ENCODE assay signal across 11 cellular contexts in the genomic region with DNA sequence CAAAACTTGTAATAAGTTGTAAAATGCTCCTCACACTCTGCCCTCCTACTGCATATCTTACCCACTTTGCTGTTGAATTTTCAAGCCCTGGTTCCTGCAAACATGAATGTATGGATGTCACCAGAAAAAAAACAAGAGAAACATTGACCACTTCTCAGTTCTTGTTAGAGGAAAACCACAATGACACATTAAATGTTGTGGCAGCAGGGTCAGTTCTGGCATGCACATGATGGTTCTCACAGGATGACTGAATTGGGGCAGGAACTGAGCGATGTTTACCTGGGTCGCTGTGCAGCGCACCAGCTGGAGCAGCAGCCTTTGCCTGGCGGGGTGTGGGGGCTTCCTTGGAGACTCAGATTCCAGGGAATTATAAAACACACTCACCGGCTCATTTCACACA. TPM values are rescaled to one million over a fixed set of nuclear protein-coding genes. Genes with fewer than 3 reads are reported as not detected.
DNase-seq lines count a peak whose midpoint lies in the region; ATAC-seq and TF ChIP-seq lines count a peak whose summit lies in the region.
"Had no signal": no experiment of that assay in that cellular context is flagged by ENCODE, and none has a peak within 500 bp of the region (broad histone marks: within the 10 kb centered on the region; RNA-seq: fewer than 3 reads in every experiment).

No MANE protein-coding gene starts in this region.

- no peak for TF ChIP-seq CTCF in right atrium auricular region (IDR thresholded peaks at IDR 0.05)

- no peaks in the 10 kb centered on the region for H3K9me3 ChIP-seq in right atrium auricular region

- peak; percentile 60 for DNase-seq in GDM1 (lab: John Stamatoyannopoulos, UW)
- peak; percentile 72 for DNase-seq in H4 (ENCODE audit: low spot score)
- DNase-seq in NOMO-1 treated with dmso at 0.1 percent for 144 hours (lab: John Stamatoyannopoulos, UW; ENCODE audit: unreplicated experiment): peak; percentile 63
- peak; percentile 80 for DNase-seq in glomerular visceral epithelial cell (ENCODE audit: extremely low spot score)
- no peak for DNase-seq in islet precursor cell
- DNase-seq in caudate nucleus (lab: John Stamatoyannopoulos, UW): no peak
- no peak for DNase-seq in right atrium auricular region (ENCODE audit: low spot score)
- DNase-seq: activated naive CD8-positive, alpha-beta T cell treated with anti-CD3 and anti-CD28 coated beads for 36 hours; H9; NCI-H1417 had no signal

- no peak overlapping the region for H3K4me3 ChIP-seq in right atrium auricular region

- no peak overlapping the region for H3K27ac ChIP-seq in caudate nucleus (ENCODE audit: low read depth, low read length)
- H3K27ac ChIP-seq in right atrium auricular region: no peak overlapping the region

- no peak for ATAC-seq in GM18858 (IDR thresholded peaks at IDR 0.05; ENCODE audit: unreplicated experiment)

- H3K27me3 ChIP-seq in right atrium auricular region: no peaks in the 10 kb centered on the region

- no peaks in the 10 kb centered on the region for H3K36me3 ChIP-seq in right atrium auricular region

- no peaks in the 10 kb centered on the region for H3K4me1 ChIP-seq in right atrium auricular region

RNA-seq across cellular contexts. Expression of a gene that starts 14.0 kb away (rescaled TPM):
- 22.4 and 30.9 TPM in 2 replicates for total RNA-seq in H4 (2014; rRNA removed; shearing (Covaris generic))
- total RNA-seq in right atrium auricular region: 10 to 100 TPM in 1 of 2 donors, 1 to 10 TPM in 1; 7.2 to 11.8 TPM

RNA-seq across cellular contexts. Expression of a gene that starts 26.4 kb away (rescaled TPM):
- total RNA-seq in H4 (2014; rRNA removed; shearing (Covaris generic)): 14.4 and 15.5 TPM in 2 replicates
- 1 to 10 TPM; 5.3 to 9.6 TPM for total RNA-seq in right atrium auricular region

Comparison
In these comparisons a context has a peak if more than half of its experiments do, and no peak if none do; other contexts are left out.
1. DNase-seq: peak in GDM1 (single experiment), H4 (single experiment), NOMO-1 treated with dmso at 0.1 percent for 144 hours (single experiment) and glomerular visceral epithelial cell (single experiment); none in islet precursor cell (single experiment), caudate nucleus (0 of 61) and right atrium auricular region (single experiment).